Comparison of ENCODE assay signal across 1 cellular context in the genomic region with DNA sequence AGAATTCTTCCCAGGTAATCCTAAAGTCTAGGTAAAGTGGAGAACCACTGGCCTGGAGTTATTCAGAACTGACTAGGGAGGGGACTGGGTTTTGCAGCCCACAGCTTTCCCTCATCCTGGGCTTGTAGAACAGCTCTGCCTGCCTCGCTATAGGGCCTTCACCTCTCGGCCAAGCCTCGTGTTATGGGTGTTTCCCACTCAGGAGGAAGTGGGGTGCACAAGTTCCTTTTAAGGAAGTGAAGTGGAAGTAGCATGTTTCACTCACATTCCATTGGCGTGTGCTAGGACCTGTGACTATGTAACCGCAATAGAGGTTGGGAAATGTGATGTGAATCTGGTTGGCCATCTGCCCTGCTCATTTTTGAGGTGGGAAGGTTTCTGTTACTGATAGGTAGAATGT.
TF ChIP-seq lines count a peak whose summit lies in the region.

No MANE protein-coding gene starts in this region.

TF ChIP-seq in K562, 482 proteins besides CTCF, POLR2A, EP300 and RAD21 (continued from another document):
- TF ChIP-seq ESRRA (IDR thresholded peaks at IDR 0.05; ENCODE audit: borderline replicate concordance, low read depth): peak; percentile 36; the same call in 1 of the 2 replicates
- peak in 1 of 2 experiments; percentile 59; a peak in 1 of 4 replicates for TF ChIP-seq TEAD1 (CRISPR knock-in tag; IDR thresholded peaks at IDR 0.05)
- TF ChIP-seq, protein P1, sequence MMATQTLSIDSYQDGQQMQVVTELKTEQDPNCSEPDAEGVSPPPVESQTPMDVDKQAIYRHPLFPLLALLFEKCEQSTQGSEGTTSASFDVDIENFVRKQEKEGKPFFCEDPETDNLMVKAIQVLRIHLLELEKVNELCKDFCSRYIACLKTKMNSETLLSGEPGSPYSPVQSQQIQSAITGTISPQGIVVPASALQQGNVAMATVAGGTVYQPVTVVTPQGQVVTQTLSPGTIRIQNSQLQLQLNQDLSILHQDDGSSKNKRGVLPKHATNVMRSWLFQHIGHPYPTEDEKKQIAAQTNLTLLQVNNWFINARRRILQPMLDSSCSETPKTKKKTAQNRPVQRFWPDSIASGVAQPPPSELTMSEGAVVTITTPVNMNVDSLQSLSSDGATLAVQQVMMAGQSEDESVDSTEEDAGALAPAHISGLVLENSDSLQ (IDR thresholded peaks at IDR 0.05): 0 out of 2 replicates have a peak, but pooled peaks have one; percentile 7
- peak; percentile 79 for TF ChIP-seq SPI1 (IDR thresholded peaks at IDR 0.05; ENCODE audit: borderline replicate concordance, low read depth, low read length)
- TF ChIP-seq, protein P2, sequence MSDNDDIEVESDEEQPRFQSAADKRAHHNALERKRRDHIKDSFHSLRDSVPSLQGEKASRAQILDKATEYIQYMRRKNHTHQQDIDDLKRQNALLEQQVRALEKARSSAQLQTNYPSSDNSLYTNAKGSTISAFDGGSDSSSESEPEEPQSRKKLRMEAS (CRISPR knock-in tag; IDR thresholded peaks at IDR 0.05): peak; percentile 74
- TF ChIP-seq, protein P3, sequence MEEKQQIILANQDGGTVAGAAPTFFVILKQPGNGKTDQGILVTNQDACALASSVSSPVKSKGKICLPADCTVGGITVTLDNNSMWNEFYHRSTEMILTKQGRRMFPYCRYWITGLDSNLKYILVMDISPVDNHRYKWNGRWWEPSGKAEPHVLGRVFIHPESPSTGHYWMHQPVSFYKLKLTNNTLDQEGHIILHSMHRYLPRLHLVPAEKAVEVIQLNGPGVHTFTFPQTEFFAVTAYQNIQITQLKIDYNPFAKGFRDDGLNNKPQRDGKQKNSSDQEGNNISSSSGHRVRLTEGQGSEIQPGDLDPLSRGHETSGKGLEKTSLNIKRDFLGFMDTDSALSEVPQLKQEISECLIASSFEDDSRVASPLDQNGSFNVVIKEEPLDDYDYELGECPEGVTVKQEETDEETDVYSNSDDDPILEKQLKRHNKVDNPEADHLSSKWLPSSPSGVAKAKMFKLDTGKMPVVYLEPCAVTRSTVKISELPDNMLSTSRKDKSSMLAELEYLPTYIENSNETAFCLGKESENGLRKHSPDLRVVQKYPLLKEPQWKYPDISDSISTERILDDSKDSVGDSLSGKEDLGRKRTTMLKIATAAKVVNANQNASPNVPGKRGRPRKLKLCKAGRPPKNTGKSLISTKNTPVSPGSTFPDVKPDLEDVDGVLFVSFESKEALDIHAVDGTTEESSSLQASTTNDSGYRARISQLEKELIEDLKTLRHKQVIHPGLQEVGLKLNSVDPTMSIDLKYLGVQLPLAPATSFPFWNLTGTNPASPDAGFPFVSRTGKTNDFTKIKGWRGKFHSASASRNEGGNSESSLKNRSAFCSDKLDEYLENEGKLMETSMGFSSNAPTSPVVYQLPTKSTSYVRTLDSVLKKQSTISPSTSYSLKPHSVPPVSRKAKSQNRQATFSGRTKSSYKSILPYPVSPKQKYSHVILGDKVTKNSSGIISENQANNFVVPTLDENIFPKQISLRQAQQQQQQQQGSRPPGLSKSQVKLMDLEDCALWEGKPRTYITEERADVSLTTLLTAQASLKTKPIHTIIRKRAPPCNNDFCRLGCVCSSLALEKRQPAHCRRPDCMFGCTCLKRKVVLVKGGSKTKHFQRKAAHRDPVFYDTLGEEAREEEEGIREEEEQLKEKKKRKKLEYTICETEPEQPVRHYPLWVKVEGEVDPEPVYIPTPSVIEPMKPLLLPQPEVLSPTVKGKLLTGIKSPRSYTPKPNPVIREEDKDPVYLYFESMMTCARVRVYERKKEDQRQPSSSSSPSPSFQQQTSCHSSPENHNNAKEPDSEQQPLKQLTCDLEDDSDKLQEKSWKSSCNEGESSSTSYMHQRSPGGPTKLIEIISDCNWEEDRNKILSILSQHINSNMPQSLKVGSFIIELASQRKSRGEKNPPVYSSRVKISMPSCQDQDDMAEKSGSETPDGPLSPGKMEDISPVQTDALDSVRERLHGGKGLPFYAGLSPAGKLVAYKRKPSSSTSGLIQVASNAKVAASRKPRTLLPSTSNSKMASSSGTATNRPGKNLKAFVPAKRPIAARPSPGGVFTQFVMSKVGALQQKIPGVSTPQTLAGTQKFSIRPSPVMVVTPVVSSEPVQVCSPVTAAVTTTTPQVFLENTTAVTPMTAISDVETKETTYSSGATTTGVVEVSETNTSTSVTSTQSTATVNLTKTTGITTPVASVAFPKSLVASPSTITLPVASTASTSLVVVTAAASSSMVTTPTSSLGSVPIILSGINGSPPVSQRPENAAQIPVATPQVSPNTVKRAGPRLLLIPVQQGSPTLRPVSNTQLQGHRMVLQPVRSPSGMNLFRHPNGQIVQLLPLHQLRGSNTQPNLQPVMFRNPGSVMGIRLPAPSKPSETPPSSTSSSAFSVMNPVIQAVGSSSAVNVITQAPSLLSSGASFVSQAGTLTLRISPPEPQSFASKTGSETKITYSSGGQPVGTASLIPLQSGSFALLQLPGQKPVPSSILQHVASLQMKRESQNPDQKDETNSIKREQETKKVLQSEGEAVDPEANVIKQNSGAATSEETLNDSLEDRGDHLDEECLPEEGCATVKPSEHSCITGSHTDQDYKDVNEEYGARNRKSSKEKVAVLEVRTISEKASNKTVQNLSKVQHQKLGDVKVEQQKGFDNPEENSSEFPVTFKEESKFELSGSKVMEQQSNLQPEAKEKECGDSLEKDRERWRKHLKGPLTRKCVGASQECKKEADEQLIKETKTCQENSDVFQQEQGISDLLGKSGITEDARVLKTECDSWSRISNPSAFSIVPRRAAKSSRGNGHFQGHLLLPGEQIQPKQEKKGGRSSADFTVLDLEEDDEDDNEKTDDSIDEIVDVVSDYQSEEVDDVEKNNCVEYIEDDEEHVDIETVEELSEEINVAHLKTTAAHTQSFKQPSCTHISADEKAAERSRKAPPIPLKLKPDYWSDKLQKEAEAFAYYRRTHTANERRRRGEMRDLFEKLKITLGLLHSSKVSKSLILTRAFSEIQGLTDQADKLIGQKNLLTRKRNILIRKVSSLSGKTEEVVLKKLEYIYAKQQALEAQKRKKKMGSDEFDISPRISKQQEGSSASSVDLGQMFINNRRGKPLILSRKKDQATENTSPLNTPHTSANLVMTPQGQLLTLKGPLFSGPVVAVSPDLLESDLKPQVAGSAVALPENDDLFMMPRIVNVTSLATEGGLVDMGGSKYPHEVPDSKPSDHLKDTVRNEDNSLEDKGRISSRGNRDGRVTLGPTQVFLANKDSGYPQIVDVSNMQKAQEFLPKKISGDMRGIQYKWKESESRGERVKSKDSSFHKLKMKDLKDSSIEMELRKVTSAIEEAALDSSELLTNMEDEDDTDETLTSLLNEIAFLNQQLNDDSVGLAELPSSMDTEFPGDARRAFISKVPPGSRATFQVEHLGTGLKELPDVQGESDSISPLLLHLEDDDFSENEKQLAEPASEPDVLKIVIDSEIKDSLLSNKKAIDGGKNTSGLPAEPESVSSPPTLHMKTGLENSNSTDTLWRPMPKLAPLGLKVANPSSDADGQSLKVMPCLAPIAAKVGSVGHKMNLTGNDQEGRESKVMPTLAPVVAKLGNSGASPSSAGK (IDR thresholded peaks at IDR 0.05): peak; percentile 57
- TF ChIP-seq, protein P4, sequence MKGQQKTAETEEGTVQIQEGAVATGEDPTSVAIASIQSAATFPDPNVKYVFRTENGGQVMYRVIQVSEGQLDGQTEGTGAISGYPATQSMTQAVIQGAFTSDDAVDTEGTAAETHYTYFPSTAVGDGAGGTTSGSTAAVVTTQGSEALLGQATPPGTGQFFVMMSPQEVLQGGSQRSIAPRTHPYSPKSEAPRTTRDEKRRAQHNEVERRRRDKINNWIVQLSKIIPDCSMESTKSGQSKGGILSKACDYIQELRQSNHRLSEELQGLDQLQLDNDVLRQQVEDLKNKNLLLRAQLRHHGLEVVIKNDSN (CRISPR knock-in tag; IDR thresholded peaks at IDR 0.05): 0 out of 2 replicates have a peak, but pooled peaks have one; percentile 13
TF ChIP-seq in K562: peak in this region for 10; not testable (repeated sequence) for 472.
